8 cellular contexts compared by ENCODE assay signal in genomic region chr14:24296341-24297157, GRCh38. TPM values are rescaled to one million over a fixed set of nuclear protein-coding genes. Genes with fewer than 3 reads are reported as not detected.
DNase-seq lines count a peak whose midpoint lies in the region; ATAC-seq and TF ChIP-seq lines count a peak whose summit lies in the region.

No MANE protein-coding gene starts in this region.

- TF ChIP-seq POLR2A in heart left ventricle (IDR thresholded peaks at IDR 0.05) (no peak), sigmoid colon (IDR thresholded peaks at IDR 0.05) (no peak)

- H3K36me3 Mint-ChIP-seq in activated naive CD8-positive, alpha-beta T cell treated with anti-CD3 and anti-CD28 coated beads, Interleukin-2, amount 50 U/mL, for 24 hours (ENCODE audit: low read depth), result peaks cover 20% of the 10 kb centered on the region

- H3K9me3 ChIP-seq in GM23248 (ENCODE audit: low read depth) (no peaks in the 10 kb centered on the region), SU-DHL-6 (ENCODE audit: insufficient read depth, low read length) (no peaks in the 10 kb centered on the region), heart left ventricle (no peaks in the 10 kb centered on the region), sigmoid colon (no peaks in the 10 kb centered on the region)

- 41 to 44% methylated on average over 12 of the region's 12 CpGs for WGBS in GM23248 (ENCODE audit: low coverage in 1 of 2, low lambda C conversion rate in 2 of 2, missing lambda C conversion rate in 2 of 2), 2 experiments
- 57 to 65% (median 64%) methylated on average over 12 of the region's 12 CpGs for WGBS in heart left ventricle, 4 donors
- WGBS in sigmoid colon, 2 donors, result 65 to 70% methylated on average over 12 of the region's 12 CpGs

- H3K79me2 ChIP-seq in GM23248 (ENCODE audit: insufficient read depth), result peaks cover 18% of the 10 kb centered on the region
- H3K79me2 ChIP-seq in SU-DHL-6 (ENCODE audit: insufficient read depth, low read length), result peaks cover 19% of the 10 kb centered on the region

- peak overlapping the region; percentile 38; the same call in 1 of the 2 replicates for H3K27ac ChIP-seq in GM23248
- no peak overlapping the region for H3K27ac ChIP-seq in SU-DHL-6 (ENCODE audit: low read depth, low read length)
- peak overlapping the region in 1 of 12 donors; percentile 42 for H3K27ac ChIP-seq in heart left ventricle
- H3K27ac ChIP-seq in sigmoid colon, result peak overlapping the region in 2 of 4 donors; percentile 22 to 47

- H3K4me1 ChIP-seq in GM23248 (ENCODE audit: insufficient read depth), result peaks cover 17% of the 10 kb centered on the region
- H3K4me1 ChIP-seq in heart left ventricle, result peaks cover 0 to 40% (median 24%) of the 10 kb centered on the region in 12 donors
- peaks cover 0 to 30% (median 24%) of the 10 kb centered on the region in 4 donors for H3K4me1 ChIP-seq in sigmoid colon

- DNase-seq in EH (ENCODE audit: low read depth), result peak; percentile 89
- DNase-seq in GM23248, result peak; percentile 94
- DNase-seq in M059J (ENCODE audit: low read depth), result peak; percentile 87
- DNase-seq in activated naive CD8-positive, alpha-beta T cell treated with anti-CD3 and anti-CD28 coated beads, Interleukin-2, amount 50 U/mL, for 24 hours, result peak; percentile 73
- DNase-seq in heart left ventricle, result peak; percentile 54 to 73 (median 62)
- DNase-seq in sigmoid colon, result peak; percentile 73

- peak overlapping the region; percentile 82 for H3K27ac Mint-ChIP-seq in activated naive CD8-positive, alpha-beta T cell treated with anti-CD3 and anti-CD28 coated beads, Interleukin-2, amount 50 U/mL, for 24 hours

- no peak overlapping the region for H3K4me2 ChIP-seq in GM23248 (ENCODE audit: unreplicated experiment)
- H3K4me2 ChIP-seq in SU-DHL-6 (ENCODE audit: low read depth, low read length, poor library complexity, severe bottlenecking), result no peak overlapping the region

- no peaks in the 10 kb centered on the region for H3K27me3 Mint-ChIP-seq in activated naive CD8-positive, alpha-beta T cell treated with anti-CD3 and anti-CD28 coated beads, Interleukin-2, amount 50 U/mL, for 24 hours

- H3K36me3 ChIP-seq in GM23248 (ENCODE audit: low read depth) (peaks cover 2% of the 10 kb centered on the region; the same call in 1 of the 2 replicates), SU-DHL-6 (ENCODE audit: low read length) (peaks cover 2% of the 10 kb centered on the region; the same call in 1 of the 2 replicates), heart left ventricle (peaks cover 0 to 52% (median 41%) of the 10 kb centered on the region in 9 donors), sigmoid colon (peaks cover 6 to 39% (median 15%) of the 10 kb centered on the region in 4 donors)

- intact Hi-C loops in heart left ventricle (cut with DNase I) (loop anchor here in 8 of 10 donors (1.0 to 5.0 kb wide), 3 partner anchors 53 to 239 kb away; partner anchors contain the start of gene TINF2 (in 5 of the 8)), sigmoid colon (cut with DNase I) (loop anchor here (1.0 kb wide), 1 partner anchor 53 kb away; no protein-coding TSS in a partner anchor)

- H3K9ac ChIP-seq in GM23248 (peak overlapping the region; percentile 19; the same call in 1 of the 2 replicates), SU-DHL-6 (ENCODE audit: low read length) (no peak overlapping the region)

- in situ Hi-C loops in GM23248 (cut with MboI), result loop anchor here (10.0 kb wide), 1 partner anchor 52 kb away; the partner anchor contains the start of gene TINF2

- TF ChIP-seq CTCF in SU-DHL-6 (IDR thresholded peaks at IDR 0.05; ENCODE audit: insufficient read depth, low read length, poor library complexity, severe bottlenecking), result peak; percentile 63
- TF ChIP-seq CTCF in heart left ventricle (IDR thresholded peaks at IDR 0.05), result peak; percentile 64 to 81 (median 74)
- TF ChIP-seq CTCF in sigmoid colon (IDR thresholded peaks at IDR 0.05), result peak; percentile 11 to 64 (median 54)

- H3K4me3 ChIP-seq in GM23248 (no peak overlapping the region), SU-DHL-6 (ENCODE audit: insufficient read depth, low read length, poor library complexity, severe bottlenecking) (no peak overlapping the region), heart left ventricle (no peak overlapping the region), sigmoid colon (no peak overlapping the region)

- no peak for TF ChIP-seq EP300 in sigmoid colon (IDR thresholded peaks at IDR 0.05)

- peak overlapping the region; percentile 51; the same call in 1 of the 2 replicates for H2AFZ ChIP-seq in GM23248
- no peak overlapping the region for H2AFZ ChIP-seq in SU-DHL-6 (ENCODE audit: low read depth, low read length, severe bottlenecking)

- H4K20me1 ChIP-seq in GM23248 (ENCODE audit: insufficient read depth) (no peaks in the 10 kb centered on the region), SU-DHL-6 (ENCODE audit: low read depth, low read length) (no peaks in the 10 kb centered on the region)

- H3K27me3 ChIP-seq in GM23248 (replicated peaks; ENCODE audit: insufficient read depth) (no peaks in the 10 kb centered on the region), SU-DHL-6 (ENCODE audit: low read length) (no peaks in the 10 kb centered on the region), heart left ventricle (no peaks in the 10 kb centered on the region), sigmoid colon (no peaks in the 10 kb centered on the region)

- H3K9me2 ChIP-seq in GM23248 (ENCODE audit: insufficient read depth) (no peaks in the 10 kb centered on the region), SU-DHL-6 (replicated peaks; ENCODE audit: insufficient read depth, low read length) (no peaks in the 10 kb centered on the region)

- H3K9me3 Mint-ChIP-seq in activated naive CD8-positive, alpha-beta T cell treated with anti-CD3 and anti-CD28 coated beads, Interleukin-2, amount 50 U/mL, for 24 hours, result no peaks in the 10 kb centered on the region

- H3K4me3 Mint-ChIP-seq in activated naive CD8-positive, alpha-beta T cell treated with anti-CD3 and anti-CD28 coated beads, Interleukin-2, amount 50 U/mL, for 24 hours, result peak overlapping the region; percentile 35

- H3F3A ChIP-seq in GM23248 (ENCODE audit: insufficient read depth), result peaks cover 23% of the 10 kb centered on the region; the same call in 1 of the 2 replicates
- H3F3A ChIP-seq in SU-DHL-6 (ENCODE audit: insufficient read depth), result peaks cover 14% of the 10 kb centered on the region

- H3K4me1 Mint-ChIP-seq in activated naive CD8-positive, alpha-beta T cell treated with anti-CD3 and anti-CD28 coated beads, Interleukin-2, amount 50 U/mL, for 24 hours, result peaks cover 56% of the 10 kb centered on the region

- ATAC-seq in activated naive CD8-positive, alpha-beta T cell treated with anti-CD3 and anti-CD28 coated beads, Interleukin-2, amount 50 U/mL, for 24 hours, result peak; percentile 93
- peak; percentile 60 to 68 (median 62) for ATAC-seq in heart left ventricle
- ATAC-seq in GM19455 (IDR thresholded peaks at IDR 0.05; ENCODE audit: unreplicated experiment), result no peak

RNA-seq across cellular contexts. Expression of gene DHRS1, which starts 3.0 kb away (rescaled TPM):
- 12.8 and 32.1 TPM in 2 replicates for total RNA-seq in GM23248 (2014; rRNA removed; shearing (Covaris generic))
- 31.0 and 34.7 TPM in 2 replicates for polyA plus RNA-seq in GM23248 (2016; fragmentation: Nextera tagmentation; extraction: Ambion mirVana)
- 15.4 and 20.9 TPM in 2 replicates for total RNA-seq in M059J (2014; rRNA removed; shearing (Covaris generic))
- 10 to 100 TPM in 6 of 9 donors, 1 to 10 TPM in 3; 6.3 to 18.1 (median 11.3) TPM for total RNA-seq in heart left ventricle
- 10 to 100 TPM in 1 of 2 donors, 1 to 10 TPM in 1; 5.5 to 10.7 TPM for polyA plus RNA-seq in heart left ventricle
- 10 to 100 TPM; 13.9 to 34.6 (median 29.3) TPM for total RNA-seq in sigmoid colon
- polyA plus RNA-seq in sigmoid colon, result 10 to 100 TPM; 39.6 to 56.6 (median 40.8) TPM

RNA-seq across cellular contexts. Expression of gene NOP9, which starts 3.1 kb away (rescaled TPM):
- total RNA-seq in GM23248 (2014; rRNA removed; shearing (Covaris generic)), result 19.3 and 23.7 TPM in 2 replicates
- polyA plus RNA-seq in GM23248 (2016; fragmentation: Nextera tagmentation; extraction: Ambion mirVana), result 2.5 and 2.6 TPM in 2 replicates
- total RNA-seq in M059J (2014; rRNA removed; shearing (Covaris generic)), result 8.9 and 14.0 TPM in 2 replicates
- 10 to 100 TPM; 22.1 to 34.0 (median 27.8) TPM for total RNA-seq in heart left ventricle
- polyA plus RNA-seq in heart left ventricle, result 10 to 100 TPM; 13.5 to 29.8 TPM
- 10 to 100 TPM; 12.8 to 16.8 (median 14.9) TPM for total RNA-seq in sigmoid colon
- 10 to 100 TPM in 2 of 3 donors, 1 to 10 TPM in 1; 7.8 to 29.0 (median 11.3) TPM for polyA plus RNA-seq in sigmoid colon

RNA-seq across cellular contexts. Expression of gene CIDEB, which starts 11.2 kb away (rescaled TPM):
- 0.51 and 2.1 TPM in 2 replicates for total RNA-seq in GM23248 (2014; rRNA removed; shearing (Covaris generic))
- polyA plus RNA-seq in GM23248 (2016; fragmentation: Nextera tagmentation; extraction: Ambion mirVana), result 1.2 TPM in 2 replicates
- total RNA-seq in M059J (2014; rRNA removed; shearing (Covaris generic)), result not detected in 2 replicates
- total RNA-seq in heart left ventricle, result 10 to 100 TPM in 1 of 9 donors, 1 to 10 TPM in 8; 1.7 to 10.1 (median 3.0) TPM
- 1 to 10 TPM; 2.6 to 3.2 TPM for polyA plus RNA-seq in heart left ventricle
- total RNA-seq in sigmoid colon, result 1 to 10 TPM; 4.7 to 9.5 (median 8.0) TPM
- polyA plus RNA-seq in sigmoid colon, result 1 to 10 TPM; 7.2 to 8.6 (median 7.2) TPM

RNA-seq across cellular contexts. Expression of gene LTB4R2, which starts 13.4 kb away (rescaled TPM):
- total RNA-seq in GM23248 (2014; rRNA removed; shearing (Covaris generic)), result 3.5 and 6.8 TPM in 2 replicates
- polyA plus RNA-seq in GM23248 (2016; fragmentation: Nextera tagmentation; extraction: Ambion mirVana) (0.30 and 0.45 TPM in 2 replicates), heart left ventricle (under 1 TPM; 0.53 to 0.64 TPM), sigmoid colon (1 to 10 TPM in 1 of 3 donors, under 1 TPM in 1, not detected in 1; under 0.01 to 3.9 TPM)
- total RNA-seq in M059J (2014; rRNA removed; shearing (Covaris generic)), result 0.64 and 1.2 TPM in 2 replicates
- total RNA-seq in heart left ventricle (1 to 10 TPM in 7 of 9 donors, under 1 TPM in 2; 0.81 to 3.8 (median 1.6) TPM), sigmoid colon (1 to 10 TPM; 2.5 to 5.5 (median 4.3) TPM)

RNA-seq across cellular contexts. Expression of gene LTB4R, which starts 14.8 kb away (rescaled TPM):
- 1.4 and 2.4 TPM in 2 replicates for total RNA-seq in GM23248 (2014; rRNA removed; shearing (Covaris generic))
- polyA plus RNA-seq in GM23248 (2016; fragmentation: Nextera tagmentation; extraction: Ambion mirVana), result 0.41 and 1.1 TPM in 2 replicates
- 0.98 and 1.9 TPM in 2 replicates for total RNA-seq in M059J (2014; rRNA removed; shearing (Covaris generic))
- 1 to 10 TPM in 8 of 9 donors, under 1 TPM in 1; 0.92 to 8.8 (median 1.7) TPM for total RNA-seq in heart left ventricle
- polyA plus RNA-seq in heart left ventricle, result 1 to 10 TPM; 1.2 to 2.2 TPM
- 1 to 10 TPM; 2.1 to 4.2 (median 2.9) TPM for total RNA-seq in sigmoid colon
- polyA plus RNA-seq in sigmoid colon, result 1 to 10 TPM in 2 of 3 donors, under 1 TPM in 1; 0.60 to 9.8 (median 2.1) TPM
